Comparison of ENCODE assay signal across 13 cellular contexts in genomic region chr14:50775357-50775756, GRCh38. TPM values are rescaled to one million over a fixed set of nuclear protein-coding genes. Genes with fewer than 3 reads are reported as not detected.
A peak's percentile ranks its signal among the peaks of the same experiment; 100 is the strongest.
DNase-seq lines count a peak whose midpoint lies in the region; ATAC-seq, FAIRE-seq and TF ChIP-seq lines count a peak whose summit lies in the region.
"Had no signal": no experiment of that assay in that cellular context is flagged by ENCODE, and none has a peak within 500 bp of the region (broad histone marks: within the 10 kb centered on the region; RNA-seq: fewer than 3 reads in every experiment).

No MANE protein-coding gene starts in this region.

- peak overlapping the region; percentile 71 for H3K27ac ChIP-seq in endothelial cell of umbilical vein (ENCODE audit: insufficient read depth, low read depth, low read length)
- H3K27ac ChIP-seq: parathyroid adenoma had no signal

- H3K4me1 Mint-ChIP-seq in osteocyte (ENCODE audit: unreplicated experiment): peaks cover 48% of the 10 kb centered on the region

- no TSS peak for BruUV-seq in endothelial cell of umbilical vein (replicated peaks; lab: Mats Ljungman, UMichigan)

- peak; percentile 71 for DNase-seq in AG09319 (ENCODE audit: extremely low read depth, low read depth)
- peak; percentile 32 for DNase-seq in NCI-H460 (ENCODE audit: extremely low read depth, low read depth)
- peak; percentile 53 for DNase-seq in endothelial cell of umbilical vein (ENCODE audit: low read depth, low spot score)
- DNase-seq in osteocyte (ENCODE audit: extremely low spot score, unreplicated experiment): no peak
- no peak for DNase-seq in COLO668 (lab: John Stamatoyannopoulos, UW; ENCODE audit: unreplicated experiment)
- DNase-seq in GM13976 (ENCODE audit: low spot score): no peak
- no peak for DNase-seq in cortex of kidney (lab: John Stamatoyannopoulos, UW)
- DNase-seq: activated naive CD4-positive, alpha-beta T cell treated with anti-CD3 and anti-CD28 coated beads, Interleukin-2, amount 10 ng/mL, durations not matched to agents 7 days and 5 days; Caco-2; NCI-H510A had no signal

- no peaks in the 10 kb centered on the region for H3K79me2 ChIP-seq in endothelial cell of umbilical vein (ENCODE audit: control insufficient read depth, insufficient read depth, low read length)
- H3K79me2 ChIP-seq: parathyroid adenoma had no signal

- in situ Hi-C loops in GM13976 (cut with MboI; ENCODE audit: low sequenced_read_pairs, unreplicated experiment): loop anchor here (10.0 kb wide), 1 partner anchor 231 kb away; no protein-coding TSS in a partner anchor

- H4K20me1 ChIP-seq in endothelial cell of umbilical vein (replicated peaks; ENCODE audit: control insufficient read depth, extremely low read depth, insufficient read depth, low read length): no peaks in the 10 kb centered on the region

- H3K4me3 Mint-ChIP-seq in osteocyte (ENCODE audit: unreplicated experiment): peak overlapping the region; percentile 47
- H3K4me3 Mint-ChIP-seq: activated naive CD4-positive, alpha-beta T cell treated with anti-CD3 and anti-CD28 coated beads, Interleukin-2, amount 10 ng/mL, durations not matched to agents 7 days and 5 days had no signal

- no peaks in the 10 kb centered on the region for H3K9me1 ChIP-seq in endothelial cell of umbilical vein (replicated peaks; ENCODE audit: control insufficient read depth, extremely low read depth, insufficient read depth, low read length)

- TF ChIP-seq CTCF in AG09319 (IDR thresholded peaks at IDR 0.05; ENCODE audit: low read depth, low read length) (no peak), endothelial cell of umbilical vein (IDR thresholded peaks at IDR 0.05; ENCODE audit: extremely low read depth in 1 of 2, insufficient read depth in 1 of 2, low read depth in 1 of 2, low read length in 2 of 2) (no peak), osteocyte (IDR thresholded peaks at IDR 0.05) (no peak), GM13976 (IDR thresholded peaks at IDR 0.05; ENCODE audit: borderline replicate concordance, control extremely low read depth, extremely low read depth, insufficient read depth, missing control alignments) (no peak)

- H3K9me3 ChIP-seq in endothelial cell of umbilical vein (replicated peaks; ENCODE audit: control insufficient read depth, insufficient read depth, low read length): no peaks in the 10 kb centered on the region
- H3K9me3 ChIP-seq: Caco-2 had no signal

- peak overlapping the region; percentile 96 for H3K27ac Mint-ChIP-seq in osteocyte (ENCODE audit: unreplicated experiment)
- H3K27ac Mint-ChIP-seq: activated naive CD4-positive, alpha-beta T cell treated with anti-CD3 and anti-CD28 coated beads, Interleukin-2, amount 10 ng/mL, durations not matched to agents 7 days and 5 days had no signal

- no peaks in the 10 kb centered on the region for H3K9me3 Mint-ChIP-seq in osteocyte (ENCODE audit: unreplicated experiment)
- H3K9me3 Mint-ChIP-seq: activated naive CD4-positive, alpha-beta T cell treated with anti-CD3 and anti-CD28 coated beads, Interleukin-2, amount 10 ng/mL, durations not matched to agents 7 days and 5 days had no signal

- H3K4me2 ChIP-seq in endothelial cell of umbilical vein (ENCODE audit: insufficient read depth, low read length): peak overlapping the region; percentile 78

- H3K27me3 Mint-ChIP-seq in osteocyte (ENCODE audit: unreplicated experiment): no peaks in the 10 kb centered on the region
- H3K27me3 Mint-ChIP-seq: activated naive CD4-positive, alpha-beta T cell treated with anti-CD3 and anti-CD28 coated beads, Interleukin-2, amount 10 ng/mL, durations not matched to agents 7 days and 5 days had no signal

- H2AFZ ChIP-seq in endothelial cell of umbilical vein (ENCODE audit: low read depth, low read length): peak overlapping the region; percentile 5
- H2AFZ ChIP-seq: parathyroid adenoma had no signal

- H3K4me3 ChIP-seq in endothelial cell of umbilical vein (replicated peaks in 1 of 3; ENCODE audit: insufficient read depth in 1 of 3, low read depth in 1 of 3, low read length in 3 of 3): no peak overlapping the region

- CTCF ChIA-PET in endothelial cell of umbilical vein (lab: Charles Lee): interaction anchor here (0.7 to 6.1 kb wide), 23 partner anchors 12 to 454 kb away, joined by 3 to 140 read pairs (median 5); partner anchors contain the start of genes MAP4K5 and NIN

- peak; percentile 82 for FAIRE-seq in endothelial cell of umbilical vein (lab: Jason Lieb, UNC)
- FAIRE-seq: HepG2 had no signal

- H3K4me1 ChIP-seq in endothelial cell of umbilical vein (ENCODE audit: control insufficient read depth, extremely low read depth, insufficient read depth, low read length): peaks cover 32% of the 10 kb centered on the region
- H3K4me1 ChIP-seq: Caco-2, parathyroid adenoma had no signal

- no peak for ATAC-seq in HG02610 (IDR thresholded peaks at IDR 0.05; ENCODE audit: unreplicated experiment)
- ATAC-seq: HepG2 had no signal

- POLR2A ChIA-PET in endothelial cell of umbilical vein (lab: Charles Lee): interaction anchor here (1.1 kb wide), 1 partner anchor 85 kb away, joined by 3 read pairs; no protein-coding TSS in a partner anchor

- TF ChIP-seq POLR2A in endothelial cell of umbilical vein (IDR thresholded peaks at IDR 0.05; ENCODE audit: low read depth, low read length): no peak

- intact Hi-C loops in endothelial cell of umbilical vein (cut with micrococcal nuclease): loop anchor here (1.0 to 5.0 kb wide), 2 partner anchors 108 to 156 kb away; partner anchors contain the start of gene SAV1

- peak overlapping the region; percentile 55 for H3K9ac ChIP-seq in endothelial cell of umbilical vein (replicated peaks; ENCODE audit: extremely low read depth, insufficient read depth, low read length)
- H3K9ac ChIP-seq: parathyroid adenoma had no signal

- H3K36me3 Mint-ChIP-seq in osteocyte (ENCODE audit: unreplicated experiment): peaks cover 21% of the 10 kb centered on the region

- H3K27me3 ChIP-seq in endothelial cell of umbilical vein (ENCODE audit: control insufficient read depth in 2 of 2, insufficient read depth in 2 of 2, low read length in 2 of 2): no peaks in the 10 kb centered on the region

- dilution Hi-C loops in endothelial cell of umbilical vein (cut with MboI; ENCODE audit: extremely low pct_ligation_motif_present, low sequenced_read_pairs): no loop called here

- peaks cover 12 to 18% of the 10 kb centered on the region in 2 experiments for H3K36me3 ChIP-seq in endothelial cell of umbilical vein (ENCODE audit: control insufficient read depth in 2 of 2, extremely low read depth in 1 of 2, insufficient read depth in 2 of 2, low read length in 2 of 2)

TF ChIP-seq in endothelial cell of umbilical vein, 7 proteins besides CTCF, POLR2A, EP300 and RAD21:
- no peak for TF ChIP-seq EZH2 (IDR thresholded peaks at IDR 0.05; ENCODE audit: borderline replicate concordance, low read depth, low read length, severe bottlenecking)
- TF ChIP-seq JUN (IDR thresholded peaks at IDR 0.05; ENCODE audit: borderline replicate concordance, insufficient read depth, insufficient read length, low read depth): peak; percentile 61
- TF ChIP-seq FOS (IDR thresholded peaks at IDR 0.05; ENCODE audit: borderline replicate concordance, insufficient read depth, low read length): peak; percentile 57

RNA-seq across cellular contexts. Expression of gene NIN, which starts 55.6 kb away (rescaled TPM):
- 25.6 and 31.7 TPM in 2 replicates for total RNA-seq in NCI-H460 (2014; rRNA removed; shearing (Covaris generic))
- polyA plus RNA-seq in NCI-H460 (2014; cell fraction: nucleus; rRNA removed): 13.1 and 15.9 TPM in 2 replicates
- 68.2 and 76.3 TPM in 2 replicates for total RNA-seq in endothelial cell of umbilical vein
- 6.5 and 7.1 TPM in 2 replicates for polyA plus RNA-seq in endothelial cell of umbilical vein
- 11.8 and 14.1 TPM in 2 replicates for polyA plus RNA-seq in endothelial cell of umbilical vein (2011; cell fraction: cytosol; rRNA removed)
- 28.9 and 40.7 TPM in 2 replicates for polyA plus RNA-seq in endothelial cell of umbilical vein (2011; cell fraction: nucleus; rRNA removed)
- polyA plus RNA-seq in endothelial cell of umbilical vein (2012): 24.6 and 38.0 TPM in 2 replicates
- 67.2 and 81.4 TPM in 2 replicates for polyA minus RNA-seq in endothelial cell of umbilical vein
- polyA minus RNA-seq in endothelial cell of umbilical vein (2011; cell fraction: cytosol; rRNA and poly(A)+ RNA removed): 7.7 TPM
- 57.7 and 69.8 TPM in 2 replicates for polyA minus RNA-seq in endothelial cell of umbilical vein (2011; cell fraction: nucleus; rRNA and poly(A)+ RNA removed)
- 46.3 and 50.2 TPM in 2 replicates for total RNA-seq in osteocyte

Comparison
In these comparisons a context has a peak if more than half of its experiments do, and no peak if none do; other contexts are left out.
1. DNase-seq: peak in AG09319 (single experiment), NCI-H460 (single experiment) and endothelial cell of umbilical vein (single experiment); none in osteocyte (single experiment), COLO668 (single experiment), GM13976 (single experiment) and cortex of kidney (single experiment).